In the genomic region with DNA sequence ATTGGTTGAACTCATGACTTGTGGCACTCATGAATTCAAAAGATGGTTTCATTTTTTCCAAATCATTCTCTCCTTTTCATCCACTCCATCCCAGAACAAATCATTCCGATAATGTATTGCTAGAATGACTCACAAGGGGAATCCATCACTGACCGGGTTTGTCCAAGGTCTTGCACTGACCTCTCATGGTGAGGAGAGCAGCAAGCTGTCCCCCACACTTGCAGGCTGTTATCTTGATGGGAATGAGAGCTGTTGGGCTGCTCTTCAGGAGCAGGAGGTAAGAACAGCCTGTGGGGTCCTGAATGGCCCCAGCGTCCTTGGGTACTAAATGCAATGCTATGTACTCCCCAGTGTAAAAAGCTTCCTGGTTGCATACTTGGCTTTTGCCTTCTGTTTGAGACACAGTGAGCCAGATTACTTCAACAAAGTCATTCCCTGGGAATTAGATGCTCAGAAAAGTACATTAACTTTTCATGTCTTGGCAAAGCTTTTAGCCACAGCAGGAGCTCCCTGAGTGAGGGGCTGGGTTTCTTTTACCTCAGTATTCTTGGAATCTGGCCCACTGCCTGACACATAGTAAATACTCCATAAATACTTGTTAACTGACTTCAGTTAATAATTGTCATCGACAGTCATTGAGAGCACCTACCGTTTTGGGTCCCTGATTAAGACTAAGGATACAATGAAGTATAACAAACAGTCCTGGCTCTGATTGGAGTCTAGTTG, we compare ENCODE assay signal across 1 cellular context.
TF ChIP-seq lines count a peak whose summit lies in the region.

No MANE protein-coding gene starts in this region.

TF ChIP-seq in liver, 16 proteins besides CTCF, POLR2A, EP300 and RAD21:
- TF ChIP-seq NR2F2 (IDR thresholded peaks at IDR 0.05): no peak
- no peak for TF ChIP-seq YY1 (IDR thresholded peaks at IDR 0.05)
- TF ChIP-seq JUND (IDR thresholded peaks at IDR 0.05): peak in 1 of 2 donors; percentile 74
- TF ChIP-seq HNF4G (IDR thresholded peaks at IDR 0.05): no peak
- TF ChIP-seq ATF3 (IDR thresholded peaks at IDR 0.05): no peak
- TF ChIP-seq REST (IDR thresholded peaks at IDR 0.05): no peak
- no peak for TF ChIP-seq GABPA (IDR thresholded peaks at IDR 0.05 in 1 of 2, conservative IDR thresholded peaks at IDR 0.05 in 1 of 2)
- TF ChIP-seq SP1 (IDR thresholded peaks at IDR 0.05): no peak
- peak in 1 of 2 donors; percentile 10 for TF ChIP-seq HNF4A (conservative IDR thresholded peaks at IDR 0.05)
- TF ChIP-seq, protein P1, sequence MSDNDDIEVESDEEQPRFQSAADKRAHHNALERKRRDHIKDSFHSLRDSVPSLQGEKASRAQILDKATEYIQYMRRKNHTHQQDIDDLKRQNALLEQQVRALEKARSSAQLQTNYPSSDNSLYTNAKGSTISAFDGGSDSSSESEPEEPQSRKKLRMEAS (IDR thresholded peaks at IDR 0.05): no peak
- peak in 1 of 2 donors; percentile 47 for TF ChIP-seq RXRA (IDR thresholded peaks at IDR 0.05)
- TF ChIP-seq FOXA2 (IDR thresholded peaks at IDR 0.05): no peak
- TF ChIP-seq FOXA1 (IDR thresholded peaks at IDR 0.05): no peak
- no peak for TF ChIP-seq EGR1 (IDR thresholded peaks at IDR 0.05; ENCODE audit: low read depth in 2 of 2)
- TF ChIP-seq ZBTB33 (IDR thresholded peaks at IDR 0.05): no peak
